In genomic region chr11:60785806-60786361, GRCh38 we compare ENCODE assay signal across 13 cellular contexts. TPM values are rescaled to one million over a fixed set of nuclear protein-coding genes. Genes with fewer than 3 reads are reported as not detected.
DNase-seq lines count a peak whose midpoint lies in the region; ATAC-seq and TF ChIP-seq lines count a peak whose summit lies in the region.
"Had no signal": no experiment of that assay in that cellular context is flagged by ENCODE, and none has a peak within 500 bp of the region (broad histone marks: within the 10 kb centered on the region; RNA-seq: fewer than 3 reads in every experiment).

No MANE protein-coding gene starts in this region.

- intact Hi-C loops in posterior vena cava (cut with DNase I): no loop called here

- TF ChIP-seq CTCF in Peyer's patch (IDR thresholded peaks at IDR 0.05) (peak in 1 of 6 experiments; percentile 6), fibroblast of lung (conservative IDR thresholded peaks at IDR 0.05 in 1 of 2, IDR thresholded peaks at IDR 0.05 in 1 of 2; ENCODE audit: low read depth in 1 of 2, low read length in 2 of 2) (no peak)

- peak; percentile 15 to 25 for TF ChIP-seq POLR2A in Peyer's patch (IDR thresholded peaks at IDR 0.05)

- H3K4me1 ChIP-seq in Peyer's patch: peaks cover 0 to 46% (median 2%) of the 10 kb centered on the region in 4 donors
- H3K4me1 ChIP-seq in fibroblast of lung (ENCODE audit: control insufficient read depth, extremely low read depth, insufficient read depth, low read length): peaks cover 3% of the 10 kb centered on the region

- H2AFZ ChIP-seq in fibroblast of lung (ENCODE audit: low read length): no peak overlapping the region

- no peak for ATAC-seq in HG03108 (IDR thresholded peaks at IDR 0.05; ENCODE audit: unreplicated experiment)

- no peaks in the 10 kb centered on the region for H3K27me3 ChIP-seq in Peyer's patch
- peaks cover 11% of the 10 kb centered on the region for H3K27me3 ChIP-seq in fibroblast of lung (ENCODE audit: control insufficient read depth, insufficient read depth, low read length)
- H3K27me3 ChIP-seq in MG63: no peaks in the 10 kb centered on the region

- H3K9me3 ChIP-seq in Peyer's patch (no peaks in the 10 kb centered on the region), fibroblast of lung (ENCODE audit: control insufficient read depth, insufficient read depth, low read depth, low read length) (no peaks in the 10 kb centered on the region), MG63 (no peaks in the 10 kb centered on the region)

- no peak overlapping the region for H3K9ac ChIP-seq in fibroblast of lung (ENCODE audit: insufficient read depth, low read length)
- H3K9ac ChIP-seq: KMS-11 had no signal

- peak overlapping the region in 3 of 4 donors; percentile 21 to 58 (median 52) for H3K4me3 ChIP-seq in Peyer's patch
- no peak overlapping the region for H3K4me3 ChIP-seq in fibroblast of lung (replicated peaks in 1 of 4; ENCODE audit: control extremely low read depth in 1 of 4, insufficient read depth in 1 of 4, low read depth in 3 of 4, low read length in 4 of 4)
- no peak overlapping the region for H3K4me3 ChIP-seq in MG63

- H3K36me3 ChIP-seq in Peyer's patch (no peaks in the 10 kb centered on the region), fibroblast of lung (ENCODE audit: control insufficient read depth, insufficient read depth, low read length) (no peaks in the 10 kb centered on the region), MG63 (no peaks in the 10 kb centered on the region)

- no peaks in the 10 kb centered on the region for H3K79me2 ChIP-seq in fibroblast of lung (ENCODE audit: control insufficient read depth, insufficient read depth, low read length)

- DNase-seq in EL: peak; percentile 45
- DNase-seq in Peyer's patch: peak in 1 of 3 donors; percentile 61
- peak; percentile 17 to 36 for DNase-seq in fibroblast of lung (ENCODE audit: low read depth in 2 of 2)
- DNase-seq in posterior vena cava (ENCODE audit: low spot score): peak; percentile 58
- no peak for DNase-seq in MV-4-11 (lab: John Stamatoyannopoulos, UW)
- no peak for DNase-seq in ureter (ENCODE audit: low spot score)
- no peak for DNase-seq in MG63
- DNase-seq: C1 segment of cervical spinal cord, GDM1, mesendoderm, NCI-H2081 had no signal

- H4K20me1 ChIP-seq in fibroblast of lung (ENCODE audit: control insufficient read depth, extremely low read depth, insufficient read depth, low read length): no peaks in the 10 kb centered on the region

- H3K27ac ChIP-seq in Peyer's patch: peak overlapping the region in 3 of 4 donors; percentile 72 to 92 (median 88)
- no peak overlapping the region for H3K27ac ChIP-seq in fibroblast of lung (ENCODE audit: insufficient read depth, low read length)
- H3K27ac ChIP-seq: KMS-11 had no signal

- no peak overlapping the region for H3K4me2 ChIP-seq in fibroblast of lung (ENCODE audit: extremely low read depth, insufficient read depth, low read length)
- H3K4me2 ChIP-seq: KMS-11 had no signal

RNA-seq across cellular contexts. Expression of gene MS4A10, which starts 0.8 kb away (rescaled TPM):
- total RNA-seq in Peyer's patch (100 to 1,000 TPM in 3 of 4 donors, 1 to 10 TPM in 1; 5.0 to 338 (median 221) TPM), fibroblast of lung (not detected in 2 replicates), posterior vena cava (not detected), ureter (not detected)
- not detected in 2 replicates for polyA plus RNA-seq in fibroblast of lung
- polyA plus RNA-seq in fibroblast of lung (2012): not detected in 2 replicates
- not detected in 2 replicates for polyA minus RNA-seq in fibroblast of lung (ENCODE audit: low replicate concordance)
- total RNA-seq in MG63 (2014; rRNA removed; shearing (Covaris generic); ENCODE audit: low replicate concordance): not detected in 2 replicates

RNA-seq across cellular contexts. Expression of gene MS4A15, which starts 29.2 kb away (rescaled TPM):
- 1 to 10 TPM in 1 of 4 donors, under 1 TPM in 1, not detected in 2; 0.54 to 1.6 TPM for total RNA-seq in Peyer's patch
- not detected in 2 replicates for total RNA-seq in fibroblast of lung
- not detected in 2 replicates for polyA plus RNA-seq in fibroblast of lung
- polyA plus RNA-seq in fibroblast of lung (2012): not detected in 2 replicates
- polyA minus RNA-seq in fibroblast of lung (ENCODE audit: low replicate concordance): not detected in 2 replicates
- total RNA-seq in posterior vena cava: not detected
- total RNA-seq in ureter: not detected
- total RNA-seq in MG63 (2014; rRNA removed; shearing (Covaris generic); ENCODE audit: low replicate concordance): not detected in 2 replicates

RNA-seq across cellular contexts. Expression of gene CCDC86, which starts 56.0 kb away (rescaled TPM):
- total RNA-seq in Peyer's patch (10 to 100 TPM in 2 of 4 donors, 1 to 10 TPM in 2; 8.7 to 33.0 (median 12.4) TPM), fibroblast of lung (7.2 and 7.4 TPM in 2 replicates), posterior vena cava (10 to 100 TPM; 14.9 to 21.9 TPM), ureter (33.4 TPM)
- 14.9 and 29.4 TPM in 2 replicates for polyA plus RNA-seq in fibroblast of lung
- polyA plus RNA-seq in fibroblast of lung (2012): 24.3 and 48.7 TPM in 2 replicates
- polyA minus RNA-seq in fibroblast of lung (ENCODE audit: low replicate concordance): 14.6 and 35.1 TPM in 2 replicates
- 9.7 and 11.4 TPM in 2 replicates for total RNA-seq in MG63 (2014; rRNA removed; shearing (Covaris generic); ENCODE audit: low replicate concordance)

Comparison
In these comparisons a context has a peak if more than half of its experiments do, and no peak if none do; other contexts are left out.
1. DNase-seq: peak in EL (single experiment), fibroblast of lung (2 of 2) and posterior vena cava (single experiment); none in MV-4-11 (single experiment), ureter (single experiment) and MG63 (single experiment).
2. H3K4me3 ChIP-seq: peak in Peyer's patch (3 of 4); none in fibroblast of lung (0 of 4) and MG63 (single experiment).